ENCODE assay signal across 22 cellular contexts in genomic region chr6:50093116-50093937, GRCh38. TPM values are rescaled to one million over a fixed set of nuclear protein-coding genes. Genes with fewer than 3 reads are reported as not detected.
DNase-seq lines count a peak whose midpoint lies in the region; ATAC-seq, FAIRE-seq and TF ChIP-seq lines count a peak whose summit lies in the region.
"Had no signal": no experiment of that assay in that cellular context is flagged by ENCODE, and none has a peak within 500 bp of the region (broad histone marks: within the 10 kb centered on the region; RNA-seq: fewer than 3 reads in every experiment).

No MANE protein-coding gene starts in this region.

- H3K9ac ChIP-seq in SK-N-MC (ENCODE audit: insufficient read length) (no peak overlapping the region), HepG2 (ENCODE audit: insufficient read depth, low read depth, low read length) (peak overlapping the region; percentile 19; the same call in 1 of the 2 replicates)

- 3% methylated on average over 7 of the region's 7 CpGs for WGBS in HepG2 (ENCODE audit: low lambda C conversion rate)

- intact Hi-C loops in HepG2 (cut with micrococcal nuclease; ENCODE audit: unreplicated experiment): no loop called here

- no peaks in the 10 kb centered on the region for H3K36me3 ChIP-seq in SK-N-MC (ENCODE audit: insufficient read depth, low read length)
- H3K36me3 ChIP-seq in HepG2 (replicated peaks in 1 of 2; ENCODE audit: control insufficient read depth in 1 of 2, insufficient read depth in 2 of 2, low read length in 2 of 2): no peaks in the 10 kb centered on the region
- H3K36me3 ChIP-seq: HAP-1 had no signal

- POLR2A ChIA-PET in HepG2 (lab: Yijun Ruan, JAX): interaction anchor here (1.2 kb wide), 1 partner anchor 9 kb away, joined by 3 read pairs; no protein-coding TSS in a partner anchor

- no peaks in the 10 kb centered on the region for H3K27me3 ChIP-seq in HepG2 (ENCODE audit: control insufficient read depth in 1 of 2, insufficient read depth in 2 of 2, low read length in 2 of 2)

- no peak for TF ChIP-seq POLR2A in HepG2 (IDR thresholded peaks at IDR 0.05; ENCODE audit: insufficient read depth in 1 of 2, low read depth in 2 of 2, low read length in 2 of 2)

- H4K20me1 ChIP-seq in HepG2 (ENCODE audit: insufficient read depth, low read length): no peaks in the 10 kb centered on the region

- CTCF ChIA-PET in HepG2 (lab: Yijun Ruan, JAX; ENCODE audit: low intra/inter-chr PET ratio, low total read pairs): no interaction called here

- H3K4me3 ChIP-seq in SK-N-MC (no peak overlapping the region), HepG2 (replicated peaks in 1 of 3; ENCODE audit: insufficient read depth in 1 of 3, low read depth in 2 of 3, low read length in 3 of 3) (peak overlapping the region; percentile 10 to 45 (median 43); a peak in 4 of 6 replicates)
- H3K4me3 ChIP-seq: GM23338, HAP-1 had no signal

- no peak overlapping the region for H2AFZ ChIP-seq in HepG2 (ENCODE audit: low read length)
- H2AFZ ChIP-seq: GM23338 had no signal

- TF ChIP-seq RAD21 in HepG2 (CRISPR knock-in tag; IDR thresholded peaks at IDR 0.05): no peak

- peak; percentile 33 for DNase-seq in DMS53 treated with DMSO at 0.1 percent for 48 hours (lab: John Stamatoyannopoulos, UW; ENCODE audit: unreplicated experiment)
- no peak for DNase-seq in SK-N-MC (ENCODE audit: low read depth, low spot score)
- DNase-seq in HepG2 (ENCODE audit: low spot score): peak; percentile 90
- peak; percentile 40 for DNase-seq in renal cortical epithelial cell (ENCODE audit: low read depth)
- no peak for DNase-seq in NCI-H1048 (lab: John Stamatoyannopoulos, UW)
- no peak for DNase-seq in hypothalamus (lab: John Stamatoyannopoulos, UW)
- DNase-seq in NCI-H2107 (lab: John Stamatoyannopoulos, UW): no peak
- DNase-seq: AML-193; C1 segment of cervical spinal cord; CD8-positive, alpha-beta T cell; EL; GF-D8; Kasumi-1; NCI-H1694 treated with DMSO at 0.1 percent for 48 hours; NCI-H748 treated with DMSO at 0.1 percent for 48 hours; T-helper 1 cell had no signal

- H3K4me1 ChIP-seq in HepG2 (ENCODE audit: insufficient read depth, low read length): peaks cover 68% of the 10 kb centered on the region
- H3K4me1 ChIP-seq: HAP-1 had no signal

- H3K79me2 ChIP-seq in HepG2 (ENCODE audit: insufficient read depth, low read length): no peaks in the 10 kb centered on the region

- no peak for TF ChIP-seq CTCF in HepG2 (CRISPR knock-in tag; IDR thresholded peaks at IDR 0.05)

- peak; percentile 94 for FAIRE-seq in HepG2 (lab: Jason Lieb, UNC)
- FAIRE-seq: HTR-8/SVneo had no signal

- H3K4me2 ChIP-seq in HepG2 (ENCODE audit: low read depth, low read length): peak overlapping the region; percentile 75
- H3K4me2 ChIP-seq: GM23338 had no signal

- BruUV-seq in HepG2 (replicated peaks; lab: Mats Ljungman, UMichigan): no TSS peak

- peak in 1 of 2 experiments; percentile 89; a peak in 2 of 4 replicates for TF ChIP-seq EP300 in HepG2 (IDR thresholded peaks at IDR 0.05; ENCODE audit: low read depth in 2 of 2, low read length in 2 of 2)
- peak; percentile 81; the same call in 1 of the 2 replicates for TF ChIP-seq EP300 in HepG2 (CRISPR knock-in tag; IDR thresholded peaks at IDR 0.05; ENCODE audit: borderline replicate concordance)

- ATAC-seq in HepG2: peak; percentile 95
- ATAC-seq: CD8-positive, alpha-beta T cell; GM23338 had no signal

- in situ Hi-C loops in HepG2 (cut with HindIII; ENCODE audit: extremely low pct_ligation_motif_present, low pct_unique_long_range_greater_than_20kb): no loop called here

- H3K27ac ChIP-seq in SK-N-MC (peak overlapping the region; percentile 7; the same call in 1 of the 2 replicates), HepG2 (ENCODE audit: extremely low read length, insufficient read depth, low read length) (peak overlapping the region; percentile 85)

- H3K9me3 ChIP-seq in SK-N-MC (ENCODE audit: low read depth, low read length): no peaks in the 10 kb centered on the region; the same call in 1 of the 2 replicates
- H3K9me3 ChIP-seq in HepG2 (ENCODE audit: low read length): no peaks in the 10 kb centered on the region
- H3K9me3 ChIP-seq: HAP-1 had no signal

TF ChIP-seq in HepG2, 621 proteins besides CTCF, POLR2A, EP300 and RAD21 (continues in another document):
- TF ChIP-seq BORCS8-MEF2B (CRISPR knock-in tag; IDR thresholded peaks at IDR 0.05) (peak; percentile 61; the same call in 1 of the 2 replicates), PBX3 (CRISPR knock-in tag; IDR thresholded peaks at IDR 0.05; ENCODE audit: borderline replicate concordance) (no peak), ZSCAN22 (CRISPR knock-in tag; IDR thresholded peaks at IDR 0.05) (no peak), ZNF674 (CRISPR knock-in tag; IDR thresholded peaks at IDR 0.05; ENCODE audit: low read depth) (0 out of 2 replicates have a peak, but pooled peaks have one; percentile 44), ZNF672 (CRISPR knock-in tag; IDR thresholded peaks at IDR 0.05) (no peak), TARDBP (CRISPR knock-in tag; IDR thresholded peaks at IDR 0.05) (no peak; the same call in none of the 2 replicates), ZNF660 (CRISPR knock-in tag; IDR thresholded peaks at IDR 0.05; ENCODE audit: borderline replicate concordance, low read depth) (no peak), ZNF496 (CRISPR knock-in tag; IDR thresholded peaks at IDR 0.05; ENCODE audit: insufficient replicate concordance) (no peak), NFE2L2 (IDR thresholded peaks at IDR 0.05; ENCODE audit: low read length) (peak; percentile 88), ZSCAN31 (CRISPR knock-in tag; IDR thresholded peaks at IDR 0.05; ENCODE audit: low read depth) (0 out of 2 replicates have a peak, but pooled peaks have one; percentile 45), KDM4B (CRISPR knock-in tag; IDR thresholded peaks at IDR 0.05) (peak; percentile 29; the same call in 1 of the 2 replicates), ZFP91 (CRISPR knock-in tag; IDR thresholded peaks at IDR 0.05; ENCODE audit: borderline replicate concordance) (no peak), TCF7 (IDR thresholded peaks at IDR 0.05; ENCODE audit: low read depth) (peak; percentile 56; the same call in 1 of the 2 replicates), TFE3 (CRISPR knock-in tag; IDR thresholded peaks at IDR 0.05) (no peak)

RNA-seq across cellular contexts. Expression of gene DEFB112, which starts 43.6 kb away (rescaled TPM):
- total RNA-seq in HepG2 (2016; rRNA removed; fragmentation: Illumina TruSeq; extraction: Trizol) (not detected in 2 replicates), renal cortical epithelial cell (not detected in 2 replicates)
- not detected in 2 replicates for total RNA-seq in HepG2 (2016; cell fraction: cytosol; rRNA removed; fragmentation: Illumina TruSeq; extraction: Trizol; ENCODE audit: low read depth)
- total RNA-seq in HepG2 (2016; cell fraction: insoluble cytoplasmic fraction; rRNA removed; fragmentation: Illumina TruSeq; extraction: Trizol): not detected in 2 replicates
- total RNA-seq in HepG2 (2016; cell fraction: membrane; rRNA removed; fragmentation: Illumina TruSeq; extraction: Trizol): not detected in 2 replicates
- total RNA-seq in HepG2 (2016; cell fraction: nucleus; rRNA removed; fragmentation: Illumina TruSeq; extraction: Trizol): not detected in 2 replicates
- not detected in 2 replicates for polyA plus RNA-seq in HepG2 (2011; rRNA removed)
- not detected in 2 replicates for polyA plus RNA-seq in HepG2 (2011; cell fraction: cytosol; rRNA removed)
- not detected in 2 replicates for polyA plus RNA-seq in HepG2 (2011; cell fraction: nucleus; rRNA removed)
- not detected in 2 replicates for polyA plus RNA-seq in HepG2 (2012)
- polyA plus RNA-seq in HepG2 (2016; cell fraction: cytosol; fragmentation: Illumina TruSeq; extraction: Trizol; ENCODE audit: low read depth): not detected in 2 replicates
- not detected in 2 replicates for polyA plus RNA-seq in HepG2 (2016; cell fraction: insoluble cytoplasmic fraction; fragmentation: Illumina TruSeq; extraction: Trizol; ENCODE audit: low read depth)
- not detected in 2 replicates for polyA plus RNA-seq in HepG2 (2016; cell fraction: membrane; fragmentation: Illumina TruSeq; extraction: Trizol; ENCODE audit: low read depth)
- polyA plus RNA-seq in HepG2 (2016; cell fraction: nucleus; fragmentation: Illumina TruSeq; extraction: Trizol; ENCODE audit: insufficient read depth, low read depth): not detected in 2 replicates
- polyA minus RNA-seq in HepG2 (2011; rRNA and poly(A)+ RNA removed; ENCODE audit: low replicate concordance): not detected in 2 replicates
- not detected in 2 replicates for polyA minus RNA-seq in HepG2 (2011; cell fraction: cytosol; rRNA and poly(A)+ RNA removed)
- not detected in 2 replicates for polyA minus RNA-seq in HepG2 (2011; cell fraction: nucleus; rRNA and poly(A)+ RNA removed)
- total RNA-seq: CD8-positive, alpha-beta T cell; GM23338; MCF 10A; NCI-H460 had no signal
- polyA plus RNA-seq: AG04450, GM23338 had no signal

Comparison
In these comparisons a context has a peak if more than half of its experiments do, and no peak if none do; other contexts are left out.
1. DNase-seq: peak in DMS53 treated with DMSO at 0.1 percent for 48 hours (single experiment), HepG2 (single experiment) and renal cortical epithelial cell (single experiment); none in SK-N-MC (single experiment), NCI-H1048 (single experiment), hypothalamus (0 of 51) and NCI-H2107 (single experiment).